28 cellular contexts compared by ENCODE assay signal in the genomic region with DNA sequence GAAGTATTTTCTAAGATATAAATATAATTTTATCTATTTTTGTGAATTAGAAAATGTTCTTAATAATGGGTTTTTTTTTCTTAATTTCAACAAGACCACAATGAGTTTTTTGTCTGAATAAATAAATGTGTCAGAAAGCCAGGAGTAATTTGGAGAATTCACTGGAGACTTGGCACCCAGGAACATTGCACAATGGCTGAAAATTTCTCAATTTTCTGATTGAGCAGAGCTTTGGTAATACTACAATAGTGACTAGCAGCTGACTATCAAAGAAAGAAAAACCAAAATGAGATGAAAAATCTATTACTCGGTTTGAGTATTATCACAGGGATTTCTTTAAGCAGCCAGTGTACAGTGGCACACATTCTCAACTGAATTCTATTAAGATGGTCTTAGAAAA.
"Had no signal": no experiment of that assay in that cellular context is flagged by ENCODE, and none has a peak within 500 bp of the region (broad histone marks: within the 10 kb centered on the region; RNA-seq: fewer than 3 reads in every experiment).

No MANE protein-coding gene starts in this region.

- H3K9ac ChIP-seq: neural progenitor cell, parathyroid adenoma had no signal

- H3K4me3 ChIP-seq: neural progenitor cell, ovary, psoas muscle, right lobe of liver, sigmoid colon, stomach, thoracic aorta, thyroid gland, tibial nerve, upper lobe of left lung, vagina had no signal

- H3K9me3 ChIP-seq: ovary, psoas muscle, right lobe of liver, sigmoid colon, thoracic aorta, thyroid gland, upper lobe of left lung, vagina had no signal

- H3K27me3 ChIP-seq: neural progenitor cell, ovary, right lobe of liver, sigmoid colon, stomach, thyroid gland, tibial nerve, upper lobe of left lung, vagina had no signal

- H3K36me3 Mint-ChIP-seq: neural progenitor cell; stimulated activated effector memory CD8-positive, alpha-beta T cell treated with anti-CD3 and anti-CD28 coated beads, Interleukin-12 subunit alpha, Interleukin-12 subunit beta, amount 100 ng/mL, for 72 hours; stimulated activated naive B cell treated with anti-CD40 and anti-IgM and Interleukin-4, amounts not matched to agents 10 μg/mL and 1 μg/mL and 100 μg/mL, for 72 hours had no signal

- H3K36me3 ChIP-seq: neural progenitor cell, ovary, right lobe of liver, sigmoid colon, stomach, thoracic aorta, thyroid gland, tibial nerve, upper lobe of left lung, vagina had no signal

- H3K27ac Mint-ChIP-seq: nephron; neural progenitor cell; progenitor cell of endocrine pancreas; stimulated activated effector memory CD8-positive, alpha-beta T cell treated with anti-CD3 and anti-CD28 coated beads, Interleukin-12 subunit alpha, Interleukin-12 subunit beta, amount 100 ng/mL, for 72 hours; stimulated activated naive B cell treated with anti-CD40 and anti-IgM and Interleukin-4, amounts not matched to agents 10 μg/mL and 1 μg/mL and 100 μg/mL, for 72 hours; stimulated activated naive CD8-positive, alpha-beta T cell treated with anti-CD3 and anti-CD28 coated beads, Interleukin-15, Interleukin-2, amounts not matched to agents 100 ng/mL and 50 ng/mL, for 24 hours had no signal

- H3K27me3 Mint-ChIP-seq: progenitor cell of endocrine pancreas; stimulated activated naive B cell treated with anti-CD40 and anti-IgM and Interleukin-4, amounts not matched to agents 10 μg/mL and 1 μg/mL and 100 μg/mL, for 72 hours; stimulated activated naive CD8-positive, alpha-beta T cell treated with anti-CD3 and anti-CD28 coated beads, Interleukin-15, Interleukin-2, amounts not matched to agents 100 ng/mL and 50 ng/mL, for 24 hours had no signal

- FAIRE-seq: small intestine, urothelium cell line had no signal

- H3K4me3 Mint-ChIP-seq: nephron; neural progenitor cell; stimulated activated effector memory CD8-positive, alpha-beta T cell treated with anti-CD3 and anti-CD28 coated beads, Interleukin-12 subunit alpha, Interleukin-12 subunit beta, amount 100 ng/mL, for 72 hours; stimulated activated naive B cell treated with anti-CD40 and anti-IgM and Interleukin-4, amounts not matched to agents 10 μg/mL and 1 μg/mL and 100 μg/mL, for 72 hours; stimulated activated naive CD8-positive, alpha-beta T cell treated with anti-CD3 and anti-CD28 coated beads, Interleukin-15, Interleukin-2, amounts not matched to agents 100 ng/mL and 50 ng/mL, for 24 hours had no signal

- H3K4me1 Mint-ChIP-seq: nephron; neural progenitor cell; stimulated activated effector memory CD8-positive, alpha-beta T cell treated with anti-CD3 and anti-CD28 coated beads, Interleukin-12 subunit alpha, Interleukin-12 subunit beta, amount 100 ng/mL, for 72 hours; stimulated activated naive B cell treated with anti-CD40 and anti-IgM and Interleukin-4, amounts not matched to agents 10 μg/mL and 1 μg/mL and 100 μg/mL, for 72 hours had no signal

- H3K27ac ChIP-seq: neural progenitor cell, ovary, parathyroid adenoma, psoas muscle, right lobe of liver, sigmoid colon, stomach, thoracic aorta, thyroid gland, tibial nerve, upper lobe of left lung, vagina had no signal

- H3K4me1 ChIP-seq: neural progenitor cell, parathyroid adenoma, psoas muscle, right lobe of liver, sigmoid colon, stomach, thyroid gland, tibial nerve, upper lobe of left lung, vagina had no signal

- H3K4me2 ChIP-seq: neural progenitor cell had no signal

- H2AFZ ChIP-seq: neural progenitor cell, parathyroid adenoma had no signal

- DNase-seq: occipital lobe; ovary; posterior cingulate gyrus; psoas muscle; right cardiac atrium; right lobe of liver; sigmoid colon; small intestine; stimulated activated CD4-positive, alpha-beta T cell treated with anti-CD3 and anti-CD28 coated beads, Interleukin-15, amount 100 ng/mL, for 24 hours; stimulated activated CD4-positive, alpha-beta T cell treated with anti-CD3 and anti-CD28 coated beads, Interleukin-2, amount 100 ng/mL, for 24 hours; stimulated activated CD4-positive, alpha-beta T cell treated with anti-CD3 and anti-CD28 coated beads, Interleukin-2, amount 100 ng/mL, for 48 hours; stimulated activated CD4-positive, alpha-beta T cell treated with anti-CD3 and anti-CD28 coated beads, Interleukin-4, amount 100 ng/mL, for 24 hours; stimulated activated naive B cell treated with anti-CD40 and anti-IgM and Interleukin-4, amounts not matched to agents 10 μg/mL and 1 μg/mL and 100 μg/mL, for 72 hours; stimulated activated naive CD4-positive, alpha-beta T cell treated with Interleukin-2 at 50 U/mL for 16 hours; stomach; thyroid gland; trophoblast cell; upper lobe of left lung had no signal

- ATAC-seq: psoas muscle; right cardiac atrium; stimulated activated effector memory CD8-positive, alpha-beta T cell treated with anti-CD3 and anti-CD28 coated beads, Interleukin-12 subunit alpha, Interleukin-12 subunit beta, amount 100 ng/mL, for 72 hours; stimulated activated naive B cell treated with anti-CD40 and anti-IgM and Interleukin-4, amounts not matched to agents 10 μg/mL and 1 μg/mL and 100 μg/mL, for 72 hours had no signal

- H3K79me2 ChIP-seq: parathyroid adenoma had no signal
